ENCODE assay signal across 12 cellular contexts in the genomic region with DNA sequence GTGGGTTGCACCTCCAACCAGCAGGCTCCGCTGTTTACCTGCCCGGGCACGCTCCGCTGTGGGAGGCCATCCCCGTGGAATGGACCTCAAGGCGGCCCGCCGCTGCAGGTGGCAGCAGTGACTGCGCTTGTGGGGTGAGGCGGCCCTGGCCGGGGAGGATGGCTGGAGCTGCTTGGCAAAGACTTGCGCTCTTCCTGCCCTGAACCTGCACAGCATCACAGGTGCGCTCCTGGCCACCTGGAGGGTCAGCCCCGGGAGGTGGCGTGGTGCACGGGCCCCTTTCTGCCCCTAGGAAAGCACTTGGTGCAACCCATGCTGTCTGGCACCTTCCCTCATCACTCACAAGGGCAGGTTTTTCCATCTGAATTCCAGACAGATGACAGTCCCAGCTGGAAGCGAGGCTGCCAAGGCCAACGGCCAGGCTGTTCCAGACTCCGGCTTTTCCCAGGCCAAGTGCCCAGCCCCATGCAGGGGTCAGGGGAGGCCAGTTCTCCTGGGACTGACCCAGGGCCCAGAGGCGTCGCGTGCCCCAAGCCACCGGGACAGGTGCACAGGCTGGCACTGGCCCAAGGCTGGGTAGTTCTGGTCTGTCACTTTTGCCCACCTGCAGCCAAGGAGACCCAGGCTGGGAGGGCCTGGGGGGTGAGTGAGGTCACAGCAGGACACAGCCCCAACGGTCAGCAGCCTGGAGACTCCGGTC. TPM values are rescaled to one million over a fixed set of nuclear protein-coding genes. Genes with fewer than 3 reads are reported as not detected.
DNase-seq lines count a peak whose midpoint lies in the region; ATAC-seq and TF ChIP-seq lines count a peak whose summit lies in the region.
"Had no signal": no experiment of that assay in that cellular context is flagged by ENCODE, and none has a peak within 500 bp of the region (broad histone marks: within the 10 kb centered on the region; RNA-seq: fewer than 3 reads in every experiment).

No MANE protein-coding gene starts in this region.

- no peaks in the 10 kb centered on the region for H3K9me3 Mint-ChIP-seq in activated naive CD4-positive, alpha-beta T cell treated with anti-CD3 and anti-CD28 coated beads, Interleukin-2, amount 10 ng/mL, durations not matched to agents 7 days and 5 days
- H3K9me3 Mint-ChIP-seq: nephron, T-cell had no signal

- ATAC-seq in PC-3: peak; percentile 78
- ATAC-seq in aorta (ENCODE audit: low FRiP score): peak; percentile 62
- ATAC-seq in HG03378 (IDR thresholded peaks at IDR 0.05; ENCODE audit: unreplicated experiment): no peak

- no peaks in the 10 kb centered on the region for H3K36me3 ChIP-seq in PC-3 (ENCODE audit: low read depth, low read length)
- H3K36me3 ChIP-seq in left ventricle myocardium inferior: no peaks in the 10 kb centered on the region
- H3K36me3 ChIP-seq in aorta (ENCODE audit: control insufficient read depth in 1 of 2, insufficient read depth in 2 of 2, low read length in 1 of 2): no peaks in the 10 kb centered on the region
- H3K36me3 ChIP-seq: cardiac muscle cell, HAP-1 had no signal

- H3K4me1 Mint-ChIP-seq in activated naive CD4-positive, alpha-beta T cell treated with anti-CD3 and anti-CD28 coated beads, Interleukin-2, amount 10 ng/mL, durations not matched to agents 7 days and 5 days: peaks cover 7% of the 10 kb centered on the region

- POLR2A ChIA-PET in PC-3 (lab: Charles Lee; ENCODE audit: unreplicated experiment): interaction anchor here (0.6 kb wide), 1 partner anchor 135 kb away, joined by 3 read pairs; a partner anchor contains a TSS

- no peak overlapping the region for H3K4me3 Mint-ChIP-seq in activated naive CD4-positive, alpha-beta T cell treated with anti-CD3 and anti-CD28 coated beads, Interleukin-2, amount 10 ng/mL, durations not matched to agents 7 days and 5 days
- H3K4me3 Mint-ChIP-seq: nephron, T-cell had no signal

- no TSS peak for BruUV-seq in PC-3 (replicated peaks; lab: Mats Ljungman, UMichigan)

- H4K20me1 ChIP-seq in PC-3 (ENCODE audit: low read length): no peaks in the 10 kb centered on the region

- no peaks in the 10 kb centered on the region for H3K36me3 Mint-ChIP-seq in activated naive CD4-positive, alpha-beta T cell treated with anti-CD3 and anti-CD28 coated beads, Interleukin-2, amount 10 ng/mL, durations not matched to agents 7 days and 5 days
- H3K36me3 Mint-ChIP-seq: T-cell had no signal

- H3K9me2 ChIP-seq in PC-3 (replicated peaks; ENCODE audit: low read length): no peaks in the 10 kb centered on the region

- H3K27me3 Mint-ChIP-seq in activated naive CD4-positive, alpha-beta T cell treated with anti-CD3 and anti-CD28 coated beads, Interleukin-2, amount 10 ng/mL, durations not matched to agents 7 days and 5 days: peaks cover 63% of the 10 kb centered on the region

- intact Hi-C loops in PC-3 (cut with micrococcal nuclease) (no loop called here), left ventricle myocardium inferior (cut with micrococcal nuclease) (no loop called here), aorta (cut with DNase I) (no loop called here)

- no peaks in the 10 kb centered on the region for H3K79me2 ChIP-seq in PC-3 (ENCODE audit: low read length)

- H3K4me1 ChIP-seq in PC-3 (ENCODE audit: insufficient read depth, low read length) (peaks cover 17% of the 10 kb centered on the region), left ventricle myocardium inferior (peaks cover 41% of the 10 kb centered on the region), aorta (ENCODE audit: control insufficient read depth in 1 of 2, insufficient read depth in 2 of 2, low read length in 2 of 2) (no peaks in the 10 kb centered on the region)
- H3K4me1 ChIP-seq: HAP-1 had no signal

- H3K27ac ChIP-seq in PC-3 (ENCODE audit: low read length) (no peak overlapping the region), left ventricle myocardium inferior (replicated peaks) (peak overlapping the region; percentile 77), aorta (ENCODE audit: low read depth in 1 of 2, low read length in 2 of 2) (no peak overlapping the region)
- H3K27ac ChIP-seq: cardiac muscle cell had no signal

- H3K9ac ChIP-seq in PC-3 (ENCODE audit: low read length): no peak overlapping the region

- H3K9me3 ChIP-seq in PC-3 (ENCODE audit: low read length) (no peaks in the 10 kb centered on the region), left ventricle myocardium inferior (replicated peaks) (no peaks in the 10 kb centered on the region), aorta (ENCODE audit: control insufficient read depth, low read length) (no peaks in the 10 kb centered on the region)
- H3K9me3 ChIP-seq: HAP-1 had no signal

- 16 to 32% methylated on average over 23 to 25 of the region's 25 CpGs for WGBS in aorta, 2 donors

- H3K27me3 ChIP-seq in PC-3 (ENCODE audit: low read length) (no peaks in the 10 kb centered on the region), left ventricle myocardium inferior (ENCODE audit: low read depth) (peaks cover 55% of the 10 kb centered on the region), aorta (ENCODE audit: control insufficient read depth in 1 of 2, insufficient read depth in 2 of 2, low read length in 1 of 2) (no peaks in the 10 kb centered on the region)

- CTCF ChIA-PET in activated naive CD4-positive, alpha-beta T cell treated with anti-CD3 and anti-CD28 coated beads, Interleukin-2, amount 10 ng/mL, durations not matched to agents 7 days and 5 days (lab: Charles Lee): interaction anchor here (0.6 kb wide), 1 partner anchor 32 kb away, joined by 4 read pairs; no protein-coding TSS in a partner anchor
- CTCF ChIA-PET in PC-3 (lab: Charles Lee): interaction anchor here (0.6 kb wide), 1 partner anchor 142 kb away, joined by 3 read pairs; no protein-coding TSS in a partner anchor

- peak; percentile 33 for DNase-seq in activated naive CD4-positive, alpha-beta T cell treated with anti-CD3 and anti-CD28 coated beads, Interleukin-2, amount 10 ng/mL, durations not matched to agents 7 days and 5 days
- no peak for DNase-seq in activated naive CD4-positive, alpha-beta T cell (lab: John Stamatoyannopoulos, UW)
- DNase-seq in PC-3 (peak; percentile 81), left ventricle myocardium inferior (peak; percentile 79), aorta (peak; percentile 79 to 89), NOMO-1 (lab: John Stamatoyannopoulos, UW; ENCODE audit: unreplicated experiment in 2 of 2) (no peak), mesenteric fat pad (ENCODE audit: low spot score) (no peak)
- DNase-seq: T-cell had no signal

- H2AFZ ChIP-seq in PC-3 (ENCODE audit: low read length): peak overlapping the region; percentile 78

- no peaks in the 10 kb centered on the region for H3F3A ChIP-seq in PC-3 (ENCODE audit: low read length, unreplicated experiment)

- peak overlapping the region; percentile 85 for H3K4me2 ChIP-seq in PC-3 (ENCODE audit: low read length)

- H3K4me3 ChIP-seq in PC-3 (ENCODE audit: low read length): peak overlapping the region; percentile 55
- no peak overlapping the region for H3K4me3 ChIP-seq in left ventricle myocardium inferior
- H3K4me3 ChIP-seq in aorta (ENCODE audit: low read length in 2 of 2): no peak overlapping the region
- H3K4me3 ChIP-seq: cardiac muscle cell, HAP-1 had no signal

- peak; percentile 81 for TF ChIP-seq CTCF in PC-3 (conservative IDR thresholded peaks at IDR 0.05; ENCODE audit: low read depth, low read length)
- no peak for TF ChIP-seq CTCF in left ventricle myocardium inferior (IDR thresholded peaks at IDR 0.05; ENCODE audit: borderline replicate concordance)

- no peak overlapping the region for H3K27ac Mint-ChIP-seq in activated naive CD4-positive, alpha-beta T cell treated with anti-CD3 and anti-CD28 coated beads, Interleukin-2, amount 10 ng/mL, durations not matched to agents 7 days and 5 days
- H3K27ac Mint-ChIP-seq: T-cell had no signal

RNA-seq across cellular contexts. Expression of a gene that starts 13.3 kb away (rescaled TPM):
- total RNA-seq in PC-3 (2014; rRNA removed) (not detected in 2 replicates), left ventricle myocardium inferior (1.4 TPM), aorta (not detected), mesenteric fat pad (not detected)
- not detected for polyA plus RNA-seq in aorta
- total RNA-seq: T-cell had no signal

RNA-seq across cellular contexts. Expression of a gene that starts 25.8 kb away (rescaled TPM):
- total RNA-seq in PC-3 (2014; rRNA removed) (0.46 and 1.2 TPM in 2 replicates), left ventricle myocardium inferior (not detected), aorta (not detected), mesenteric fat pad (not detected)
- not detected for polyA plus RNA-seq in aorta
- total RNA-seq: T-cell had no signal
- polyA plus RNA-seq: cardiac muscle cell had no signal

RNA-seq across cellular contexts. Expression of a gene that starts 33.3 kb away (rescaled TPM):
- total RNA-seq in PC-3 (2014; rRNA removed) (12.7 and 18.3 TPM in 2 replicates), left ventricle myocardium inferior (14.1 TPM), aorta (10 to 100 TPM; 14.8 to 34.7 TPM), mesenteric fat pad (24.1 TPM)
- 100 to 1,000 TPM in 1 of 2 donors, 10 to 100 TPM in 1; 15.7 to 133 TPM for polyA plus RNA-seq in aorta

RNA-seq across cellular contexts. Expression of a gene that starts 33.5 kb away (rescaled TPM):
- 56.1 and 79.2 TPM in 2 replicates for total RNA-seq in PC-3 (2014; rRNA removed)
- total RNA-seq in left ventricle myocardium inferior: 28.0 TPM
- 10 to 100 TPM; 17.5 to 22.2 TPM for total RNA-seq in aorta
- polyA plus RNA-seq in aorta: 10 to 100 TPM; 12.0 to 25.9 TPM
- 22.6 TPM for total RNA-seq in mesenteric fat pad

RNA-seq across cellular contexts. Expression of a gene that starts 51.3 kb away (rescaled TPM):
- total RNA-seq in PC-3 (2014; rRNA removed): 56.0 and 61.7 TPM in 2 replicates
- 3.9 TPM for total RNA-seq in left ventricle myocardium inferior
- total RNA-seq in aorta: 10 to 100 TPM in 1 of 2 donors, 1 to 10 TPM in 1; 9.9 to 15.8 TPM
- polyA plus RNA-seq in aorta: 10 to 100 TPM in 1 of 2 donors, 1 to 10 TPM in 1; 4.5 to 22.5 TPM
- total RNA-seq in mesenteric fat pad: 14.6 TPM
- total RNA-seq: cardiac muscle cell had no signal
- polyA plus RNA-seq: cardiac muscle cell had no signal

Comparison
In these comparisons a context has a peak if more than half of its experiments do, and no peak if none do; other contexts are left out.
1. DNase-seq: peak in activated naive CD4-positive, alpha-beta T cell treated with anti-CD3 and anti-CD28 coated beads, Interleukin-2, amount 10 ng/mL, durations not matched to agents 7 days and 5 days (single experiment), PC-3 (single experiment), left ventricle myocardium inferior (single experiment) and aorta (2 of 2); none in activated naive CD4-positive, alpha-beta T cell (0 of 4), NOMO-1 (0 of 2) and mesenteric fat pad (single experiment).